Comparison of ENCODE assay signal across 17 cellular contexts in genomic region chr21:35637431-35637830, GRCh38.
A peak's percentile ranks its signal among the peaks of the same experiment; 100 is the strongest.
DNase-seq lines count a peak whose midpoint lies in the region; ATAC-seq and TF ChIP-seq lines count a peak whose summit lies in the region.
"Had no signal": no experiment of that assay in that cellular context is flagged by ENCODE, and none has a peak within 500 bp of the region (broad histone marks: within the 10 kb centered on the region; RNA-seq: fewer than 3 reads in every experiment).

No MANE protein-coding gene starts in this region.

- H2AFZ ChIP-seq in SK-N-SH (ENCODE audit: low read depth): peak overlapping the region; percentile 59
- H2AFZ ChIP-seq: PC-9 had no signal

- no peak overlapping the region for H3K9ac ChIP-seq in SK-N-SH

- peaks cover 0 to 38% of the 10 kb centered on the region in 2 experiments; a peak in 2 of 4 replicates for H3K4me1 ChIP-seq in SK-N-SH (ENCODE audit: control insufficient read depth in 1 of 2, insufficient read depth in 2 of 2, low read depth in 1 of 2, low read length in 1 of 2)
- H3K4me1 ChIP-seq in tibial nerve: peaks cover 0 to 4% (median 0%) of the 10 kb centered on the region in 4 donors
- H3K4me1 ChIP-seq: thyroid gland had no signal

- TF ChIP-seq RAD21 in SK-N-SH (IDR thresholded peaks at IDR 0.05; ENCODE audit: low read length): no peak

- no peaks in the 10 kb centered on the region for H3K9me2 ChIP-seq in SK-N-SH

- no peak overlapping the region for H3K4me3 ChIP-seq in SK-N-SH (ENCODE audit: low read depth in 2 of 2, low read length in 1 of 2)
- H3K4me3 ChIP-seq in fibroblast of pulmonary artery (replicated peaks; ENCODE audit: low read depth, low read length): no peak overlapping the region
- no peak overlapping the region for H3K4me3 ChIP-seq in tibial nerve
- H3K4me3 ChIP-seq: cardiac muscle cell, PC-9, thyroid gland had no signal

- no peak for ATAC-seq in SK-N-SH treated with all-trans-retinoic acid at 6 μM for 48 hours
- ATAC-seq: left colon had no signal

- H3F3A ChIP-seq in SK-N-SH (replicated peaks; ENCODE audit: insufficient read depth): peaks cover 32% of the 10 kb centered on the region

- POLR2A ChIA-PET in SK-N-SH (lab: Yijun Ruan, JAX): no interaction called here

- H3K27ac ChIP-seq in SK-N-SH (ENCODE audit: low read depth in 2 of 2, low read length in 1 of 2): peak overlapping the region in 1 of 2 experiments; percentile 53; a peak in 2 of 4 replicates
- no peak overlapping the region for H3K27ac ChIP-seq in tibial nerve
- H3K27ac ChIP-seq: 22Rv1, cardiac muscle cell, PC-9, thyroid gland had no signal

- no peak for TF ChIP-seq POLR2A in tibial nerve (IDR thresholded peaks at IDR 0.05)

- TF ChIP-seq CTCF in SK-N-SH (IDR thresholded peaks at IDR 0.05) (no peak), fibroblast of pulmonary artery (IDR thresholded peaks at IDR 0.05; ENCODE audit: low read length, missing control alignments) (no peak), tibial nerve (IDR thresholded peaks at IDR 0.05) (no peak)

- CTCF ChIA-PET in SK-N-SH (lab: Yijun Ruan, JAX): interaction anchor here (1.0 kb wide), 1 partner anchor 892 kb away, joined by 3 read pairs; no protein-coding TSS in a partner anchor

- 16% methylated on average over 2 of the region's 2 CpGs for WGBS in SK-N-SH (ENCODE audit: low lambda C conversion rate)
- 31 to 49% methylated on average over 2 of the region's 2 CpGs for WGBS in tibial nerve, 2 donors

- H3K27me3 ChIP-seq in SK-N-SH (ENCODE audit: insufficient read depth) (no peaks in the 10 kb centered on the region), tibial nerve (no peaks in the 10 kb centered on the region)
- H3K27me3 ChIP-seq: cardiac muscle cell, thyroid gland had no signal

- no peaks in the 10 kb centered on the region for H4K20me1 ChIP-seq in SK-N-SH (ENCODE audit: insufficient read depth)

- DNase-seq in SK-N-SH: no peak
- peak; percentile 63 for DNase-seq in amniotic epithelial cell (ENCODE audit: low read depth)
- peak; percentile 66 for DNase-seq in fibroblast of pulmonary artery (ENCODE audit: low read depth)
- DNase-seq in tibial nerve (ENCODE audit: low spot score in 2 of 2): peak; percentile 19 to 46
- no peak for DNase-seq in GM19240 (ENCODE audit: insufficient read length, low spot score)
- DNase-seq in NOMO-1 treated with dmso at 0.1 percent for 144 hours (lab: John Stamatoyannopoulos, UW; ENCODE audit: unreplicated experiment): no peak
- DNase-seq in stimulated activated CD4-positive, alpha-beta T cell treated with anti-CD3 and anti-CD28 coated beads, Interleukin-4, amount 100 ng/mL, for 4 hours: no peak
- DNase-seq: CD4-positive, alpha-beta T cell; hippocampal formation; left colon; NCI-H1417; NCI-H510A treated with DMSO at 0.1 percent for 48 hours; PC-9; thyroid gland had no signal

- H3K4me2 ChIP-seq in SK-N-SH: peak overlapping the region; percentile 31
- H3K4me2 ChIP-seq: PC-9 had no signal

- H3K36me3 ChIP-seq in SK-N-SH (replicated peaks in 1 of 2; ENCODE audit: control insufficient read depth in 1 of 2, insufficient read depth in 2 of 2, low read length in 1 of 2) (no peaks in the 10 kb centered on the region), tibial nerve (no peaks in the 10 kb centered on the region)
- H3K36me3 ChIP-seq: cardiac muscle cell, thyroid gland had no signal

- H3K9me3 ChIP-seq in SK-N-SH (no peaks in the 10 kb centered on the region), tibial nerve (no peaks in the 10 kb centered on the region)
- H3K9me3 ChIP-seq: thyroid gland had no signal

- TF ChIP-seq EP300 in SK-N-SH (IDR thresholded peaks at IDR 0.05; ENCODE audit: borderline replicate concordance in 1 of 2, low read depth in 1 of 2, low read length in 1 of 2) (no peak), tibial nerve (IDR thresholded peaks at IDR 0.05) (peak in 1 of 2 donors; percentile 22)

- H3K79me2 ChIP-seq in SK-N-SH (ENCODE audit: insufficient read depth): no peaks in the 10 kb centered on the region

TF ChIP-seq in SK-N-SH, 30 proteins besides CTCF, POLR2A, EP300 and RAD21:
- TF ChIP-seq TCF12 (IDR thresholded peaks at IDR 0.05): peak; percentile 28; the same call in 1 of the 2 replicates
- TF ChIP-seq GABPA (IDR thresholded peaks at IDR 0.05; ENCODE audit: low read depth): no peak
- TF ChIP-seq EZH2phosphoT487 (IDR thresholded peaks at IDR 0.05; ENCODE audit: borderline replicate concordance, low read depth): no peak
- peak; percentile 53 for TF ChIP-seq PBX3 (IDR thresholded peaks at IDR 0.05)
- TF ChIP-seq FOSL2 (IDR thresholded peaks at IDR 0.05; ENCODE audit: borderline replicate concordance, low read depth): peak; percentile 35; the same call in 1 of the 2 replicates
- 0 out of 2 replicates have a peak, but pooled peaks have one; percentile 25 for TF ChIP-seq SIN3A (IDR thresholded peaks at IDR 0.05; ENCODE audit: borderline replicate concordance, low read depth, low read length)
- TF ChIP-seq ZBTB33 (IDR thresholded peaks at IDR 0.05; ENCODE audit: borderline replicate concordance, low read depth): no peak
- 0 out of 2 replicates have a peak, but pooled peaks have one; percentile 23 for TF ChIP-seq JUND (IDR thresholded peaks at IDR 0.05)

TF ChIP-seq in SK-N-SH treated with all-trans-retinoic acid at 6 μM for 48 hours, 23 proteins besides CTCF, POLR2A, EP300 and RAD21:
- no peak for TF ChIP-seq ESRRG (CRISPR knock-in tag; IDR thresholded peaks at IDR 0.05)
- TF ChIP-seq TCF4 (CRISPR knock-in tag; IDR thresholded peaks at IDR 0.05; ENCODE audit: borderline replicate concordance): no peak
- no peak for TF ChIP-seq ZNF8 (CRISPR knock-in tag; IDR thresholded peaks at IDR 0.05)
- TF ChIP-seq OSR1 (CRISPR knock-in tag; IDR thresholded peaks at IDR 0.05): no peak
- no peak for TF ChIP-seq RARB (CRISPR knock-in tag; IDR thresholded peaks at IDR 0.05)
- no peak for TF ChIP-seq ZC3H10 (CRISPR knock-in tag; IDR thresholded peaks at IDR 0.05)
- no peak for TF ChIP-seq ZFP30 (CRISPR knock-in tag; IDR thresholded peaks at IDR 0.05)
- TF ChIP-seq ZNF70 (CRISPR knock-in tag; IDR thresholded peaks at IDR 0.05): no peak
- TF ChIP-seq ARNTL (CRISPR knock-in tag; IDR thresholded peaks at IDR 0.05; ENCODE audit: borderline replicate concordance, low read depth): no peak
- no peak for TF ChIP-seq TOX (CRISPR knock-in tag; IDR thresholded peaks at IDR 0.05; ENCODE audit: borderline replicate concordance)
- no peak for TF ChIP-seq ISL1 (CRISPR knock-in tag; IDR thresholded peaks at IDR 0.05)
- TF ChIP-seq ZFP3 (CRISPR knock-in tag; IDR thresholded peaks at IDR 0.05): no peak

Comparison
In these comparisons a context has a peak if more than half of its experiments do, and no peak if none do; other contexts are left out.
1. DNase-seq: peak in amniotic epithelial cell (single experiment), fibroblast of pulmonary artery (single experiment) and tibial nerve (2 of 2); none in SK-N-SH (single experiment), GM19240 (single experiment), NOMO-1 treated with dmso at 0.1 percent for 144 hours (single experiment) and stimulated activated CD4-positive, alpha-beta T cell treated with anti-CD3 and anti-CD28 coated beads, Interleukin-4, amount 100 ng/mL, for 4 hours (0 of 2).